ENCODE assay signal across 14 cellular contexts in genomic region chr16:56984639-56985038, GRCh38. TPM values are rescaled to one million over a fixed set of nuclear protein-coding genes. Genes with fewer than 3 reads are reported as not detected.
A peak's percentile ranks its signal among the peaks of the same experiment; 100 is the strongest.
DNase-seq lines count a peak whose midpoint lies in the region; ATAC-seq, FAIRE-seq and TF ChIP-seq lines count a peak whose summit lies in the region.
"Had no signal": no experiment of that assay in that cellular context is flagged by ENCODE, and none has a peak within 500 bp of the region (broad histone marks: within the 10 kb centered on the region; RNA-seq: fewer than 3 reads in every experiment).

No MANE protein-coding gene starts in this region.

- dilution Hi-C loops in IMR-90 (cut with HindIII; ENCODE audit: low sequenced_read_pairs, unreplicated experiment), result no loop called here

- H2BK5ac ChIP-seq in IMR-90 (ENCODE audit: low read depth, low read length, poor library complexity, severe bottlenecking), result no peak overlapping the region

- H3K9me1 ChIP-seq in IMR-90 (ENCODE audit: insufficient read depth, low read length), result peaks cover 19% of the 10 kb centered on the region

- peak overlapping the region in 1 of 2 experiments; percentile 98; a peak in 3 of 4 replicates for H4K8ac ChIP-seq in IMR-90 (ENCODE audit: low read depth in 2 of 2, low read length in 2 of 2)

- intact Hi-C loops in IMR-90 (cut with micrococcal nuclease) (no loop called here), lower lobe of right lung (cut with DNase I) (no loop called here)

- no peak overlapping the region for H3K23ac ChIP-seq in IMR-90 (ENCODE audit: low read depth, low read length)

- peak overlapping the region; percentile 93; the same call in 1 of the 2 replicates for H3K4ac ChIP-seq in IMR-90 (ENCODE audit: low read depth, low read length)

- CTCF ChIA-PET in IMR-90 (lab: Yijun Ruan, JAX), result no interaction called here

- no peak for FAIRE-seq in bronchial epithelial cell (lab: Jason Lieb, UNC)

- H3K9ac ChIP-seq in IMR-90 (ENCODE audit: low read depth, low read length), result no peak overlapping the region
- H3K9ac ChIP-seq: parathyroid adenoma had no signal

- H3K79me1 ChIP-seq in IMR-90 (ENCODE audit: low read depth in 1 of 2, low read length in 2 of 2), result peaks cover 6 to 33% of the 10 kb centered on the region in 2 experiments; a peak in 3 of 4 replicates

- H4K5ac ChIP-seq in IMR-90 (ENCODE audit: low read depth, low read length), result no peak overlapping the region

- no peak overlapping the region for H3K56ac ChIP-seq in IMR-90 (ENCODE audit: extremely low read depth, insufficient read depth, low read length)

- H3K27ac ChIP-seq in IMR-90 (ENCODE audit: insufficient read depth, low read length), result no peak overlapping the region
- H3K27ac ChIP-seq in skin epidermis, result peak overlapping the region in 13 of 21 experiments; percentile 55 to 99 (median 78)
- no peak overlapping the region for H3K27ac ChIP-seq in lower lobe of right lung
- H3K27ac ChIP-seq: parathyroid adenoma had no signal

- TF ChIP-seq POLR2A in IMR-90 (IDR thresholded peaks at IDR 0.05; ENCODE audit: low read depth, low read length), result no peak

- H3K14ac ChIP-seq in IMR-90 (replicated peaks; ENCODE audit: low read depth, low read length), result no peak overlapping the region; the same call in 1 of the 2 replicates

- H2AK9ac ChIP-seq in IMR-90 (replicated peaks; ENCODE audit: low read depth, low read length, poor library complexity), result no peak overlapping the region

- no peaks in the 10 kb centered on the region for H4K20me1 ChIP-seq in IMR-90 (ENCODE audit: insufficient read depth, low read length)

- H3K36me3 ChIP-seq in IMR-90 (ENCODE audit: control insufficient read depth, insufficient read depth, low read length), result no peaks in the 10 kb centered on the region
- no peaks in the 10 kb centered on the region for H3K36me3 ChIP-seq in bronchial epithelial cell (ENCODE audit: control insufficient read depth, insufficient read depth, low read length)
- H3K36me3 ChIP-seq in lower lobe of right lung, result no peaks in the 10 kb centered on the region

- H3K4me1 ChIP-seq in IMR-90 (ENCODE audit: control insufficient read depth, insufficient read depth, low read length) (peaks cover 17% of the 10 kb centered on the region), lower lobe of right lung (peaks cover 34% of the 10 kb centered on the region)
- H3K4me1 ChIP-seq: parathyroid adenoma had no signal

- H3K4me3 ChIP-seq in IMR-90 (ENCODE audit: insufficient read depth, low read depth, low read length), result no peak overlapping the region
- no peak overlapping the region for H3K4me3 ChIP-seq in bronchial epithelial cell (ENCODE audit: low read depth, low read length)
- no peak overlapping the region for H3K4me3 ChIP-seq in skin epidermis
- no peak overlapping the region for H3K4me3 ChIP-seq in lower lobe of right lung
- H3K4me3 ChIP-seq: hepatocyte had no signal

- H2AFZ ChIP-seq in IMR-90 (replicated peaks; ENCODE audit: low read length, poor library complexity), result no peak overlapping the region
- H2AFZ ChIP-seq: hepatocyte, parathyroid adenoma had no signal

- BruUV-seq in IMR-90 (replicated peaks; lab: Mats Ljungman, UMichigan), result no TSS peak

- DNase-seq in activated CD8-positive, alpha-beta memory T cell treated with anti-CD3 and anti-CD28 coated beads, Interleukin-2, amount 50 U/mL, for 4 hours, result peak; percentile 16
- DNase-seq in activated CD8-positive, alpha-beta memory T cell treated with anti-CD3 and anti-CD28 coated beads, Interleukin-2, amount 50 U/mL, for 48 hours, result no peak
- DNase-seq in IMR-90 (no peak), bronchial epithelial cell (ENCODE audit: low read depth) (peak; percentile 29), lower lobe of right lung (no peak), germinal center (ENCODE audit: low spot score) (no peak)
- DNase-seq: erythroblast, NCI-H1105 treated with DMSO at 0.1 percent for 48 hours had no signal

- peak overlapping the region; percentile 53 for H4K91ac ChIP-seq in IMR-90 (ENCODE audit: insufficient read depth, low read depth, low read length)

- no peak overlapping the region for H3K18ac ChIP-seq in IMR-90 (ENCODE audit: low read depth, low read length)

- no peak for TF ChIP-seq RAD21 in IMR-90 (IDR thresholded peaks at IDR 0.05; ENCODE audit: low read length)

- peak overlapping the region; percentile 18; the same call in 1 of the 2 replicates for H2BK20ac ChIP-seq in IMR-90 (ENCODE audit: low read depth, low read length)

- 96% methylated on average over 6 of the region's 6 CpGs; no CpG with 5 or more reads in 1 of the 2 experiments for WGBS in IMR-90 (ENCODE audit: extremely low coverage in 2 of 2, insufficient read length in 1 of 2), 2 experiments

- ATAC-seq in IMR-90 (ENCODE audit: low read depth) (no peak), GM19351 (IDR thresholded peaks at IDR 0.05; ENCODE audit: unreplicated experiment) (no peak), lower lobe of right lung (no peak)

- no peak overlapping the region for H2BK15ac ChIP-seq in IMR-90 (ENCODE audit: low read depth, low read length)

- H2AK5ac ChIP-seq in IMR-90 (ENCODE audit: low read depth, low read length), result peak overlapping the region; percentile 29; the same call in 1 of the 2 replicates

- no peaks in the 10 kb centered on the region for H3K27me3 ChIP-seq in IMR-90 (ENCODE audit: control insufficient read depth, insufficient read depth, low read length)
- peaks cover 2% of the 10 kb centered on the region for H3K27me3 ChIP-seq in bronchial epithelial cell (ENCODE audit: control insufficient read depth, insufficient read depth, low read length)
- no peaks in the 10 kb centered on the region for H3K27me3 ChIP-seq in lower lobe of right lung (ENCODE audit: low read depth)
- H3K27me3 ChIP-seq: hepatocyte had no signal

- peak overlapping the region; percentile 58; the same call in 1 of the 2 replicates for H2BK120ac ChIP-seq in IMR-90 (ENCODE audit: low read depth, low read length)

- no peaks in the 10 kb centered on the region for H3K9me3 ChIP-seq in IMR-90 (ENCODE audit: control insufficient read depth, insufficient read depth, low read length)
- no peaks in the 10 kb centered on the region for H3K9me3 ChIP-seq in lower lobe of right lung

- POLR2A ChIA-PET in IMR-90 (lab: Charles Lee; ENCODE audit: unreplicated experiment), result no interaction called here

- TF ChIP-seq CTCF in IMR-90 (conservative IDR thresholded peaks at IDR 0.05; ENCODE audit: low read depth, low read length), result no peak
- TF ChIP-seq CTCF in bronchial epithelial cell (IDR thresholded peaks at IDR 0.05; ENCODE audit: insufficient read depth, low read length, severe bottlenecking), result no peak
- no peak for TF ChIP-seq CTCF in lower lobe of right lung (IDR thresholded peaks at IDR 0.05)

- H3K4me2 ChIP-seq in IMR-90 (ENCODE audit: low read depth, low read length), result no peak overlapping the region
- H3K4me2 ChIP-seq: hepatocyte had no signal

- in situ Hi-C loops in IMR-90 (cut with MboI; ENCODE audit: low sequenced_read_pairs), result no loop called here

TF ChIP-seq in IMR-90, 13 proteins besides CTCF, POLR2A, EP300 and RAD21:
- TF ChIP-seq CEBPB (IDR thresholded peaks at IDR 0.05; ENCODE audit: low read depth, low read length), result no peak
- TF ChIP-seq RFX5 (IDR thresholded peaks at IDR 0.05; ENCODE audit: low read depth, low read length), result no peak
- TF ChIP-seq MAZ (IDR thresholded peaks at IDR 0.05; ENCODE audit: borderline replicate concordance, low read depth, low read length), result no peak
- TF ChIP-seq RCOR1 (IDR thresholded peaks at IDR 0.05; ENCODE audit: insufficient replicate concordance, low read length), result no peak
- no peak for TF ChIP-seq USF2 (IDR thresholded peaks at IDR 0.05; ENCODE audit: low read depth, low read length)
- no peak for TF ChIP-seq MXI1 (IDR thresholded peaks at IDR 0.05; ENCODE audit: borderline replicate concordance, low read depth, low read length)

RNA-seq across cellular contexts. Expression of gene NLRC5, which starts 4.7 kb away (rescaled TPM):
- total RNA-seq in IMR-90 (2012; rRNA removed) (5.3 and 9.1 TPM in 2 replicates), bronchial epithelial cell (2.1 and 2.2 TPM in 2 replicates), lower lobe of right lung (47.5 TPM)
- 14.9 and 15.8 TPM in 2 replicates for polyA plus RNA-seq in IMR-90 (2012; rRNA removed)
- polyA plus RNA-seq in IMR-90 (2012; cell fraction: cytosol; rRNA removed), result 6.1 and 7.0 TPM in 2 replicates
- 69.7 and 95.5 TPM in 2 replicates for polyA plus RNA-seq in IMR-90 (2012; cell fraction: nucleus; rRNA removed; ENCODE audit: low replicate concordance)

RNA-seq across cellular contexts. Expression of gene CETP, which starts 22.9 kb away (rescaled TPM):
- total RNA-seq in IMR-90 (2012; rRNA removed) (not detected in 2 replicates), bronchial epithelial cell (not detected in 2 replicates), lower lobe of right lung (1.1 TPM)
- polyA plus RNA-seq in IMR-90 (2012; rRNA removed), result not detected in 2 replicates
- not detected in 2 replicates for polyA plus RNA-seq in IMR-90 (2012; cell fraction: cytosol; rRNA removed)
- 0.07 and 0.18 TPM in 2 replicates for polyA plus RNA-seq in IMR-90 (2012; cell fraction: nucleus; rRNA removed; ENCODE audit: low replicate concordance)
- total RNA-seq: Daoy, H7, hepatocyte had no signal
- polyA plus RNA-seq: hepatocyte had no signal

RNA-seq across cellular contexts. Expression of gene HERPUD1, which starts 52.7 kb away (rescaled TPM):
- total RNA-seq in IMR-90 (2012; rRNA removed) (83.3 and 148 TPM in 2 replicates), bronchial epithelial cell (93.8 and 110 TPM in 2 replicates), lower lobe of right lung (174 TPM)
- 122 and 130 TPM in 2 replicates for polyA plus RNA-seq in IMR-90 (2012; rRNA removed)
- polyA plus RNA-seq in IMR-90 (2012; cell fraction: cytosol; rRNA removed), result 188 and 191 TPM in 2 replicates
- 154 and 210 TPM in 2 replicates for polyA plus RNA-seq in IMR-90 (2012; cell fraction: nucleus; rRNA removed; ENCODE audit: low replicate concordance)

Comparison
In these comparisons a context has a peak if more than half of its experiments do, and no peak if none do; other contexts are left out.
1. DNase-seq: peak in activated CD8-positive, alpha-beta memory T cell treated with anti-CD3 and anti-CD28 coated beads, Interleukin-2, amount 50 U/mL, for 4 hours (single experiment) and bronchial epithelial cell (single experiment); none in activated CD8-positive, alpha-beta memory T cell treated with anti-CD3 and anti-CD28 coated beads, Interleukin-2, amount 50 U/mL, for 48 hours (single experiment), IMR-90 (single experiment), lower lobe of right lung (single experiment) and germinal center (single experiment).
2. H3K27ac ChIP-seq: peak in skin epidermis (13 of 21); none in IMR-90 (single experiment) and lower lobe of right lung (single experiment).